ENCODE assay signal across 1 cellular context in genomic region chr2:200756618-200757321, GRCh38.
A peak's percentile ranks its signal among the peaks of the same experiment; 100 is the strongest.
TF ChIP-seq lines count a peak whose summit lies in the region.

No MANE protein-coding gene starts in this region.

TF ChIP-seq in HEK293, 187 proteins besides CTCF, POLR2A, EP300 and RAD21 (continued from another document):
- no peak for TF ChIP-seq PRDM2 (tag by site-specific recombination; IDR thresholded peaks at IDR 0.05; ENCODE audit: borderline replicate concordance)
- TF ChIP-seq ZNF560 (tag by site-specific recombination; IDR thresholded peaks at IDR 0.05; ENCODE audit: borderline replicate concordance): no peak
- no peak for TF ChIP-seq ZNF311 (tag by site-specific recombination; IDR thresholded peaks at IDR 0.05; ENCODE audit: borderline replicate concordance)
- no peak for TF ChIP-seq ZNF223 (tag by site-specific recombination; IDR thresholded peaks at IDR 0.05)
- no peak for TF ChIP-seq ZNF670 (tag by site-specific recombination; IDR thresholded peaks at IDR 0.05; ENCODE audit: low read depth)
- no peak for TF ChIP-seq BCL11B (tag by site-specific recombination; IDR thresholded peaks at IDR 0.05; ENCODE audit: low read depth)
- peak; percentile 49 for TF ChIP-seq ZNF366 (tag by site-specific recombination; conservative IDR thresholded peaks at IDR 0.05)
- no peak for TF ChIP-seq SCRT2 (tag by site-specific recombination; IDR thresholded peaks at IDR 0.05)
- no peak for TF ChIP-seq ZNF558 (tag by site-specific recombination; IDR thresholded peaks at IDR 0.05)
- no peak for TF ChIP-seq ZBTB1 (tag by site-specific recombination; IDR thresholded peaks at IDR 0.05)
- TF ChIP-seq ZBTB21 (tag by site-specific recombination; IDR thresholded peaks at IDR 0.05): no peak
- TF ChIP-seq ZNF266 (tag by site-specific recombination; IDR thresholded peaks at IDR 0.05; ENCODE audit: low read depth): no peak
- TF ChIP-seq ZNF677 (tag by site-specific recombination; IDR thresholded peaks at IDR 0.05): no peak
- TF ChIP-seq ZNF626 (tag by site-specific recombination; IDR thresholded peaks at IDR 0.05): no peak
- TF ChIP-seq ZNF404 (tag by site-specific recombination; IDR thresholded peaks at IDR 0.05): no peak
- no peak for TF ChIP-seq ZNF19 (tag by site-specific recombination; IDR thresholded peaks at IDR 0.05; ENCODE audit: low read depth)
- TF ChIP-seq REST (tag by site-specific recombination; IDR thresholded peaks at IDR 0.05): no peak
